ENCODE assay signal across 12 cellular contexts in the genomic region with DNA sequence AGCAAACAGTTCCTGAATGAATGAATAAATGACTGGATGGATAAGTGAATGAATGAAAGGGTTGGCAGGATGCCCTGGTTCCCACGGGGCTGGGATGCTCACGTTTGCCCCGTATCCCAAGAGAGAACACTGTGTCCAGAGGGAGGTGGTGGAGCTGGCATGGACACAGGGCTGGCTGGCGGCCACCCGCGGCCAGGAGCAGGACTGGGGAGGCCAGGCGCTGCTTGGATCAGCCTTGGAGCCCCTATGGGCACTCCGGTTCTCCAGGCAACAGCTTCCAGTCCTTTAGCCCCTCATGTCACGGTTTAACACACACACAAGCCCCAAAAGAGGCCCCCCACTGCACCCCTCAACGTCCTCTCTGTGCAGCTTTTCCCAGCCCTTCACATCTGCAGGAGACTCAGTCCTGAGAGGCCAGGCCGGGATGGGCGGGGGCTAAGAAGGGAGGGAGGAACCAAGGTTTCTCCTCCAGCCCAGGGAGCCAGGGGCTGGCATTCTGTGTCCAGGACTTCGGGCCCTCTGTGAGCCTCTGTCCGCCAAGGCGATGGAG.
DNase-seq lines count a peak whose midpoint lies in the region; ATAC-seq and TF ChIP-seq lines count a peak whose summit lies in the region.
"Had no signal": no experiment of that assay in that cellular context is flagged by ENCODE, and none has a peak within 500 bp of the region (broad histone marks: within the 10 kb centered on the region; RNA-seq: fewer than 3 reads in every experiment).

No MANE protein-coding gene starts in this region.

- peaks cover 49% of the 10 kb centered on the region for H3K4me1 ChIP-seq in Caco-2
- peaks cover 52% of the 10 kb centered on the region for H3K4me1 ChIP-seq in body of pancreas
- peaks cover 9% of the 10 kb centered on the region for H3K4me1 ChIP-seq in iPS-15b (ENCODE audit: control insufficient read depth, insufficient read depth, low read length)

- BruUV-seq in Caco-2 (replicated peaks; lab: Mats Ljungman, UMichigan) = no TSS peak

- H3K27me3 Mint-ChIP-seq in Caco-2 (ENCODE audit: insufficient read depth, unreplicated experiment) = no peaks in the 10 kb centered on the region

- H3K27me3 ChIP-seq in Caco-2 (replicated peaks; ENCODE audit: control insufficient read depth, insufficient read depth, low read length) = no peaks in the 10 kb centered on the region
- H3K27me3 ChIP-seq in body of pancreas = no peaks in the 10 kb centered on the region
- H3K27me3 ChIP-seq in iPS-15b (ENCODE audit: control insufficient read depth, insufficient read depth, low read length) = peaks cover 14% of the 10 kb centered on the region

- DNase-seq in Caco-2 (no peak), body of pancreas (peak; percentile 70 to 88 (median 82)), putamen (ENCODE audit: low spot score) (peak; percentile 11), OCI-M1 (lab: John Stamatoyannopoulos, UW) (no peak), HK-2 (ENCODE audit: unreplicated experiment) (no peak)
- DNase-seq: naive thymus-derived CD4-positive, alpha-beta T cell; NCI-H2171; T-helper 17 cell had no signal

- WGBS in body of pancreas, 2 donors = 33 to 53% methylated on average over 11 to 15 of the region's 15 CpGs

- no peak overlapping the region for H3K9ac ChIP-seq in iPS-15b (ENCODE audit: low read depth, low read length)

- H3K36me3 ChIP-seq in Caco-2 (ENCODE audit: control insufficient read depth, insufficient read depth, low read length) = no peaks in the 10 kb centered on the region
- no peaks in the 10 kb centered on the region for H3K36me3 ChIP-seq in body of pancreas (replicated peaks in 1 of 2; ENCODE audit: insufficient read depth in 1 of 2, low read depth in 2 of 2)
- H3K36me3 ChIP-seq in iPS-15b (ENCODE audit: control insufficient read depth, insufficient read depth, low read length) = no peaks in the 10 kb centered on the region

- no peak for TF ChIP-seq POLR2A in body of pancreas (IDR thresholded peaks at IDR 0.05)

- CTCF ChIA-PET in Caco-2 (lab: Charles Lee) = no interaction called here

- peak overlapping the region; percentile 70 for H3K4me3 Mint-ChIP-seq in Caco-2 (ENCODE audit: unreplicated experiment)
- H3K4me3 Mint-ChIP-seq: B cell; naive thymus-derived CD4-positive, alpha-beta T cell; T-helper 17 cell had no signal

- TF ChIP-seq CTCF in Caco-2 (IDR thresholded peaks at IDR 0.05; ENCODE audit: insufficient read depth in 1 of 2, low read depth in 1 of 2, low read length in 1 of 2, severe bottlenecking in 1 of 2, unreplicated experiment in 1 of 2) (no peak), body of pancreas (IDR thresholded peaks at IDR 0.05) (no peak)

- POLR2A ChIA-PET in Caco-2 (lab: Charles Lee) = no interaction called here

- ATAC-seq in body of pancreas (peak; percentile 13), GM21737 (IDR thresholded peaks at IDR 0.05; ENCODE audit: unreplicated experiment) (no peak), HG03135 (IDR thresholded peaks at IDR 0.05; ENCODE audit: unreplicated experiment) (no peak)
- ATAC-seq: naive thymus-derived CD4-positive, alpha-beta T cell; T-helper 17 cell had no signal

- H3K27ac Mint-ChIP-seq in Caco-2 (ENCODE audit: unreplicated experiment) = peak overlapping the region; percentile 90
- H3K27ac Mint-ChIP-seq: B cell; naive thymus-derived CD4-positive, alpha-beta T cell; T-helper 17 cell had no signal

- intact Hi-C loops in Caco-2 (cut with micrococcal nuclease; ENCODE audit: unreplicated experiment) = loop anchor here (2.0 to 10.0 kb wide), 2 partner anchors 88 to 208 kb away; a partner anchor contains a TSS
- intact Hi-C loops in body of pancreas (cut with DNase I) = loop anchor here (10.0 kb wide), 1 partner anchor 108 kb away; no protein-coding TSS in a partner anchor

- no peak overlapping the region for H3K4me3 ChIP-seq in Caco-2 (ENCODE audit: low read depth, low read length)
- H3K4me3 ChIP-seq in body of pancreas = no peak overlapping the region
- peak overlapping the region; percentile 55 for H3K4me3 ChIP-seq in iPS-15b (ENCODE audit: low read depth, low read length)

- peaks cover 13% of the 10 kb centered on the region for H3K36me3 Mint-ChIP-seq in Caco-2 (ENCODE audit: insufficient read depth, unreplicated experiment)
- H3K36me3 Mint-ChIP-seq: naive thymus-derived CD4-positive, alpha-beta T cell had no signal

- H3K9me3 Mint-ChIP-seq in Caco-2 (ENCODE audit: unreplicated experiment) = peaks cover 11% of the 10 kb centered on the region

- peaks cover 32% of the 10 kb centered on the region for H3K4me1 Mint-ChIP-seq in Caco-2 (ENCODE audit: low read depth, unreplicated experiment)
- H3K4me1 Mint-ChIP-seq: B cell had no signal

- H3K27ac ChIP-seq in body of pancreas = peak overlapping the region; percentile 83 to 93 (median 92)

- no peaks in the 10 kb centered on the region for H3K9me3 ChIP-seq in Caco-2
- no peaks in the 10 kb centered on the region for H3K9me3 ChIP-seq in body of pancreas
- H3K9me3 ChIP-seq in iPS-15b (ENCODE audit: control insufficient read depth, insufficient read depth, low read length) = no peaks in the 10 kb centered on the region

Comparison
In these comparisons a context has a peak if more than half of its experiments do, and no peak if none do; other contexts are left out.
1. DNase-seq: peak in body of pancreas (4 of 4) and putamen (single experiment); none in Caco-2 (0 of 2), OCI-M1 (single experiment) and HK-2 (single experiment).